15 cellular contexts compared by ENCODE assay signal in the genomic region with DNA sequence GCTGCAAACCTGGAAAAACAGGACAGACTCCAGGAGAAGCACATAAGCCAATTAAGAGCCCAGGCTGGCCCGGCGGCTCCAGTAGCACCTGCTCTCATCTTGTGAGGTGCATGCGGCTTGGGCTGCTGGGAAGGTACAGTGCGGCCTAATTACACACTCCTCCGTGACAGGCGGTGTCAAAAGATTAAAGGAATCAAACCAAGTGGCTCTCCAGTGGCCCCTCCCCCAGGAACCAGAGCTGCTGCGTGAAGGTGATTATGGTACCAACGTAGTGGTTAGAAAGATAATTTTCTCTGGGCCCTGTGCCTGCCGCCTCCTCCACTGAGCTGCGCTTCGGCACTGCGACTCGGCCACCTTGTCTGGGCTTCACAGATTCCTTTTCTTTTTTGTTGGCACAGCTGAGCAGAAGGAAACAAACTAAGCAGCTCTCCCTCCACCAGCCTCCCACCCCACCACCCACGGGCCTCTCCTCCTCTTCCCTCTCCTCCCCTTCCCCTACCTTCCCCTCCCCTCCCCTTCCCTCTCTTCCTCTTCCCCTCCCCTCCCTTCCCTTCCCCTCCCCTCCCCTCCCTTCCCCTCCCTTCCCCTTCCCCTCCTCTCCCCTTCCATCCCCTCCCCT.
DNase-seq lines count a peak whose midpoint lies in the region; ATAC-seq lines count a peak whose summit lies in the region.
"Had no signal": no experiment of that assay in that cellular context is flagged by ENCODE, and none has a peak within 500 bp of the region (broad histone marks: within the 10 kb centered on the region; RNA-seq: fewer than 3 reads in every experiment).

No MANE protein-coding gene starts in this region.

- H3K27me3 Mint-ChIP-seq in activated T-helper 17 cell treated with anti-CD3 and anti-CD28 coated beads, Interleukin-2, amount 50 U/mL, for 72 hours = no peaks in the 10 kb centered on the region

- H3K27ac Mint-ChIP-seq in activated T-helper 17 cell treated with anti-CD3 and anti-CD28 coated beads, Interleukin-2, amount 50 U/mL, for 72 hours = peak overlapping the region; percentile 88

- peaks cover 18% of the 10 kb centered on the region for H3K4me1 Mint-ChIP-seq in activated T-helper 17 cell treated with anti-CD3 and anti-CD28 coated beads, Interleukin-2, amount 50 U/mL, for 72 hours

- no peaks in the 10 kb centered on the region for H3K36me3 Mint-ChIP-seq in activated T-helper 17 cell treated with anti-CD3 and anti-CD28 coated beads, Interleukin-2, amount 50 U/mL, for 72 hours (ENCODE audit: low read depth)

- H3K4me3 ChIP-seq in BLaER1 = no peak overlapping the region
- H3K4me3 ChIP-seq: GM12878, pancreas had no signal

- no peak overlapping the region for H3K9ac ChIP-seq in BLaER1
- H3K9ac ChIP-seq: KMS-11 had no signal

- DNase-seq in NCI-H1092 (lab: John Stamatoyannopoulos, UW) = peak; percentile 92
- DNase-seq in NCI-H2196 (lab: John Stamatoyannopoulos, UW; ENCODE audit: unreplicated experiment) = peak; percentile 81
- DNase-seq in T-helper 2 cell = no peak
- DNase-seq: activated naive CD4-positive, alpha-beta T cell; brain microvascular endothelial cell; effector memory CD4-positive, alpha-beta T cell; pancreas; trophoblast cell had no signal

- no peak overlapping the region for H3K4me3 Mint-ChIP-seq in activated T-helper 17 cell treated with anti-CD3 and anti-CD28 coated beads, Interleukin-2, amount 50 U/mL, for 72 hours

- no peaks in the 10 kb centered on the region for H3K9me3 ChIP-seq in BLaER1
- H3K9me3 ChIP-seq: pancreas had no signal

- H4K20me1 ChIP-seq in BLaER1 = no peaks in the 10 kb centered on the region

- H3K4me1 ChIP-seq in BLaER1 = peaks cover 72% of the 10 kb centered on the region
- H3K4me1 ChIP-seq: pancreas had no signal

- no peaks in the 10 kb centered on the region for H3K27me3 ChIP-seq in BLaER1
- H3K27me3 ChIP-seq: brain microvascular endothelial cell, pancreas had no signal

- no peaks in the 10 kb centered on the region for H3K36me3 ChIP-seq in BLaER1
- H3K36me3 ChIP-seq: brain microvascular endothelial cell, pancreas had no signal

- no peak overlapping the region for H3K27ac ChIP-seq in BLaER1
- H3K27ac ChIP-seq: brain microvascular endothelial cell, KMS-11, pancreas had no signal

- peak overlapping the region; percentile 47 for H3K4me2 ChIP-seq in BLaER1
- H3K4me2 ChIP-seq: KMS-11 had no signal

- no peaks in the 10 kb centered on the region for H3K9me3 Mint-ChIP-seq in activated T-helper 17 cell treated with anti-CD3 and anti-CD28 coated beads, Interleukin-2, amount 50 U/mL, for 72 hours

- no peak for ATAC-seq in activated T-helper 17 cell treated with anti-CD3 and anti-CD28 coated beads, Interleukin-2, amount 50 U/mL, for 72 hours (replicated peaks)
- ATAC-seq in GM19467 (IDR thresholded peaks at IDR 0.05; ENCODE audit: unreplicated experiment) = no peak
- ATAC-seq in GM18909 (IDR thresholded peaks at IDR 0.05; ENCODE audit: poor library complexity, unreplicated experiment) = no peak
- ATAC-seq in HG03135 (IDR thresholded peaks at IDR 0.05; ENCODE audit: unreplicated experiment) = no peak
- ATAC-seq: GM12878, pancreas had no signal

Comparison
In these comparisons a context has a peak if more than half of its experiments do, and no peak if none do; other contexts are left out.
1. DNase-seq: peak in NCI-H1092 (single experiment) and NCI-H2196 (single experiment); none in T-helper 2 cell (0 of 5).